9 cellular contexts compared by ENCODE assay signal in genomic region chr7:16563281-16564022, GRCh38. TPM values are rescaled to one million over a fixed set of nuclear protein-coding genes. Genes with fewer than 3 reads are reported as not detected.
DNase-seq lines count a peak whose midpoint lies in the region; ATAC-seq and TF ChIP-seq lines count a peak whose summit lies in the region.
"Had no signal": no experiment of that assay in that cellular context is flagged by ENCODE, and none has a peak within 500 bp of the region (broad histone marks: within the 10 kb centered on the region; RNA-seq: fewer than 3 reads in every experiment).

No MANE protein-coding gene starts in this region.

- H3K4me3 ChIP-seq in Loucy (ENCODE audit: low read length, poor library complexity, severe bottlenecking), result no peak overlapping the region

- H3K9me3 Mint-ChIP-seq in glutamatergic neuron (ENCODE audit: unreplicated experiment), result no peaks in the 10 kb centered on the region

- peak overlapping the region; percentile 38 for H2AFZ ChIP-seq in Loucy (ENCODE audit: low read length)

- peak overlapping the region; percentile 36 for H3K4me2 ChIP-seq in Loucy (ENCODE audit: low read depth, low read length, poor library complexity, severe bottlenecking)

- no peak overlapping the region for H3K4me3 Mint-ChIP-seq in glutamatergic neuron (ENCODE audit: unreplicated experiment)

- peaks cover 15% of the 10 kb centered on the region for H3K4me1 ChIP-seq in Loucy (ENCODE audit: insufficient read depth, low read length, poor library complexity, severe bottlenecking)

- no peaks in the 10 kb centered on the region for H3K36me3 Mint-ChIP-seq in glutamatergic neuron (ENCODE audit: unreplicated experiment)

- no peaks in the 10 kb centered on the region for H3K9me2 ChIP-seq in Loucy (replicated peaks; ENCODE audit: low read depth, low read length)

- peaks cover 1% of the 10 kb centered on the region for H3K27me3 Mint-ChIP-seq in glutamatergic neuron (ENCODE audit: unreplicated experiment)

- no peak overlapping the region for H3K27ac Mint-ChIP-seq in glutamatergic neuron (ENCODE audit: unreplicated experiment)

- H3K79me2 ChIP-seq in Loucy (ENCODE audit: insufficient read depth, low read length), result no peaks in the 10 kb centered on the region

- intact Hi-C loops in posterior vena cava (cut with DNase I), result loop anchor here (2.0 to 10.0 kb wide), 2 partner anchors 479 to 485 kb away; no protein-coding TSS in a partner anchor

- H3K36me3 ChIP-seq in Loucy (ENCODE audit: insufficient read depth, low read length), result no peaks in the 10 kb centered on the region

- TF ChIP-seq POLR2A in GM18505 (IDR thresholded peaks at IDR 0.05; ENCODE audit: borderline replicate concordance, extremely low read depth, insufficient read depth, insufficient read length), result no peak

- H3K27me3 ChIP-seq in Loucy (ENCODE audit: insufficient read depth, low read length, poor library complexity, severe bottlenecking), result no peaks in the 10 kb centered on the region

- ATAC-seq in GM18505 (IDR thresholded peaks at IDR 0.05; ENCODE audit: unreplicated experiment), result peak; percentile 87
- peak; percentile 77 for ATAC-seq in GM21737 (IDR thresholded peaks at IDR 0.05; ENCODE audit: unreplicated experiment)

- no peaks in the 10 kb centered on the region for H4K20me1 ChIP-seq in Loucy (ENCODE audit: insufficient read depth, low read length, poor library complexity, severe bottlenecking)

- H3F3A ChIP-seq in Loucy (ENCODE audit: low read depth), result no peaks in the 10 kb centered on the region

- no peak for TF ChIP-seq CTCF in Loucy (conservative IDR thresholded peaks at IDR 0.05; ENCODE audit: low read length)
- no peak for TF ChIP-seq CTCF in glutamatergic neuron (IDR thresholded peaks at IDR 0.05; ENCODE audit: partially characterized antibody, unreplicated experiment)

- no peaks in the 10 kb centered on the region for H3K9me3 ChIP-seq in Loucy (ENCODE audit: insufficient read depth, low read depth, low read length)

- H3K9ac ChIP-seq in Loucy (ENCODE audit: low read depth, low read length, poor library complexity, severe bottlenecking), result no peak overlapping the region

- DNase-seq in hepatic stellate cell (ENCODE audit: low spot score), result peak; percentile 7
- no peak for DNase-seq in iPS-NIHi7 (ENCODE audit: extremely low spot score)
- DNase-seq in posterior vena cava (ENCODE audit: low spot score), result no peak
- no peak for DNase-seq in glutamatergic neuron
- DNase-seq in activated CD4-positive, alpha-beta T cell treated with anti-CD3 and anti-CD28 coated beads for 48 hours, result no peak

- peaks cover 7% of the 10 kb centered on the region for H3K4me1 Mint-ChIP-seq in glutamatergic neuron (ENCODE audit: low read depth, unreplicated experiment)

RNA-seq across cellular contexts. Expression of gene LRRC72, which starts 36.8 kb away (rescaled TPM):
- total RNA-seq in posterior vena cava (not detected), glutamatergic neuron (ENCODE audit: unreplicated experiment) (not detected)
- total RNA-seq: myocyte had no signal
